Comparison of ENCODE assay signal across 8 cellular contexts in the genomic region with DNA sequence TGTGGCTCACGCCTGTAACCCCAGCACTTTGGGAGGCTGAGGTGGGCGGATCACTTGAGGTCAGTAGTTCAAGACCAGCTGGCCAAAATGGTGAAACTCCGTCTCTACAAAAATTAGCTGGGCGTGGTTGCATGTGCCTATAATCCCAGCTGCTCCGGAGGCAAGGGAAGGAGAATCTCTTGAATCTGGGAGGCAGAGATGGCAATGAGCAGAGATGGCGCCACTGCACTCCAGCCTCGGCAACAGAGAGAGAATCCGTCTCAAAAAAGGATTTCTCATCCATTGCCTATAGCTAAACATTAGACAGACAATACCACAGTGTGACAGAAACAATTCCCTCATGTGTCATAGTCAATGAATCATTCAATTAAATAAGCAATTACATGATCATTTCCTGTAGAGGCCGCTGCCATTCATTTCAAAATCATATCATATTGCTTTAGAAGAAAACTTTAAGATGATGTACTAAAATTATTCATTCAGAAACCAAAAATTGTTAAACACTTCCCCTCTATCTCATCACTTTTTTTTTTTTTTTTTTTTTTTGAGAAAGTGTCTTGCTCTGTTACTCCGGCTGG.
DNase-seq lines count a peak whose midpoint lies in the region; ATAC-seq, FAIRE-seq and TF ChIP-seq lines count a peak whose summit lies in the region.

No MANE protein-coding gene starts in this region.

- H3K23me2 ChIP-seq in H9 (ENCODE audit: insufficient read length, low read depth, low read length, poor library complexity, severe bottlenecking): no peaks in the 10 kb centered on the region

- no peak overlapping the region for H2BK12ac ChIP-seq in H9 (ENCODE audit: insufficient read length, low read depth, low read length)

- H3K27me3 ChIP-seq in BJ (ENCODE audit: control insufficient read depth, insufficient read depth, low read length): no peaks in the 10 kb centered on the region; the same call in 1 of the 2 replicates
- no peaks in the 10 kb centered on the region for H3K27me3 ChIP-seq in H9 (ENCODE audit: insufficient read depth, low read length)
- no peaks in the 10 kb centered on the region for H3K27me3 ChIP-seq in WERI-Rb-1 (ENCODE audit: insufficient read depth, low read depth, severe bottlenecking)
- H3K27me3 ChIP-seq in testis: no peaks in the 10 kb centered on the region

- no peak overlapping the region for H4K5ac ChIP-seq in H9 (ENCODE audit: insufficient read length, low read depth, low read length)

- no peak overlapping the region for H3K23ac ChIP-seq in H9 (ENCODE audit: insufficient read length, low read depth, low read length)

- no peak overlapping the region for H2BK120ac ChIP-seq in H9 (ENCODE audit: low read depth, low read length, poor library complexity, severe bottlenecking)

- H3K9me3 ChIP-seq in H9 (ENCODE audit: control insufficient read depth, low read depth, low read length): no peaks in the 10 kb centered on the region
- peaks cover 3% of the 10 kb centered on the region for H3K9me3 ChIP-seq in WERI-Rb-1 (ENCODE audit: severe bottlenecking)
- H3K9me3 ChIP-seq in testis: no peaks in the 10 kb centered on the region

- POLR2A ChIA-PET in BJ (lab: Charles Lee): no interaction called here

- H4K8ac ChIP-seq in H9 (replicated peaks; ENCODE audit: insufficient read length, low read depth, low read length): no peak overlapping the region

- no peak overlapping the region for H2BK15ac ChIP-seq in H9 (ENCODE audit: low read depth, low read length)

- no peaks in the 10 kb centered on the region for H3K79me2 ChIP-seq in H9 (ENCODE audit: insufficient read depth, low read length)

- H3K4me3 Mint-ChIP-seq in H9: no peak overlapping the region

- H3K27ac Mint-ChIP-seq in H9: no peak overlapping the region

- CTCF ChIA-PET in BJ (lab: Yijun Ruan, JAX): interaction anchor here (1.2 kb wide), 1 partner anchor 10 kb away, joined by 3 read pairs; no protein-coding TSS in a partner anchor

- no peak overlapping the region for H4K91ac ChIP-seq in H9 (ENCODE audit: insufficient read length, low read depth, low read length)

- DNase-seq in BJ (ENCODE audit: low read depth) (no peak), H9 (no peak), WERI-Rb-1 (peak; percentile 29), iris pigment epithelial cell (ENCODE audit: low read depth) (peak; percentile 69), caudate nucleus (lab: John Stamatoyannopoulos, UW) (no peak), testis (no peak), D721Med (ENCODE audit: insufficient read length, low spot score) (no peak)

- no peak for FAIRE-seq in D721Med (lab: Jason Lieb, UNC)

- no peak overlapping the region for H3K9ac ChIP-seq in H9 (ENCODE audit: extremely low read depth, insufficient read length, low read length)

- no peaks in the 10 kb centered on the region for H4K20me1 ChIP-seq in H9 (ENCODE audit: control insufficient read depth, insufficient read depth, insufficient read length)

- H2AK5ac ChIP-seq in H9 (ENCODE audit: insufficient read length, low read length): no peak overlapping the region

- H3K4ac ChIP-seq in H9 (ENCODE audit: low read depth, low read length): no peak overlapping the region

- H3K27ac ChIP-seq in H9 (ENCODE audit: insufficient read length, low read depth, low read length): no peak overlapping the region
- no peak overlapping the region for H3K27ac ChIP-seq in WERI-Rb-1
- H3K27ac ChIP-seq in caudate nucleus (ENCODE audit: low read depth, low read length): no peak overlapping the region
- no peak overlapping the region for H3K27ac ChIP-seq in testis

- H3K27me3 Mint-ChIP-seq in H9 (ENCODE audit: low read depth): no peaks in the 10 kb centered on the region

- no peak overlapping the region for H3K18ac ChIP-seq in H9 (ENCODE audit: insufficient read length, low read depth, low read length)

- no peak overlapping the region for H2BK5ac ChIP-seq in H9 (ENCODE audit: insufficient read length, low read length)

- H3K4me1 ChIP-seq in H9 (ENCODE audit: insufficient read depth, low read length) (no peaks in the 10 kb centered on the region; the same call in 1 of the 2 replicates), testis (no peaks in the 10 kb centered on the region)

- peaks cover 24 to 27% of the 10 kb centered on the region in 2 experiments for H3K4me1 Mint-ChIP-seq in H9

- H2BK20ac ChIP-seq in H9 (ENCODE audit: low read depth, low read length, poor library complexity, severe bottlenecking): no peak overlapping the region

- no peak overlapping the region for H2AFZ ChIP-seq in H9 (ENCODE audit: low read length)

- H3K36me3 Mint-ChIP-seq in H9 (ENCODE audit: insufficient read depth in 1 of 3, low read depth in 3 of 3): no peaks in the 10 kb centered on the region

- peaks cover 0 to 4% of the 10 kb centered on the region in 2 experiments; a peak in 1 of 5 replicates for H3K9me3 Mint-ChIP-seq in H9

- H3K36me3 ChIP-seq in BJ (ENCODE audit: control insufficient read depth, insufficient read depth, low read length) (no peaks in the 10 kb centered on the region), WERI-Rb-1 (no peaks in the 10 kb centered on the region), testis (ENCODE audit: low read depth, missing control alignments) (no peaks in the 10 kb centered on the region)

- intact Hi-C loops in testis (cut with DNase I; ENCODE audit: low total_unique reads): no loop called here

- ATAC-seq in GM18502 (IDR thresholded peaks at IDR 0.05; ENCODE audit: poor library complexity, unreplicated experiment): no peak

- H3K79me1 ChIP-seq in H9 (ENCODE audit: insufficient read depth, low read depth, low read length, poor library complexity, severe bottlenecking): no peaks in the 10 kb centered on the region

- H3K4me3 ChIP-seq in BJ (ENCODE audit: low read depth, low read length): no peak overlapping the region
- no peak overlapping the region for H3K4me3 ChIP-seq in WERI-Rb-1 (ENCODE audit: low read depth, low read length)
- no peak overlapping the region for H3K4me3 ChIP-seq in testis

- no CpG with 5 or more reads among the region's 10 CpGs for WGBS in H9 (ENCODE audit: extremely low coverage, insufficient read length, low lambda C conversion rate)
- 56 to 73% methylated on average over 10 of the region's 10 CpGs for WGBS in testis, 2 donors

- 0 out of 2 replicates have a peak, but pooled peaks have one; percentile 10 for TF ChIP-seq CTCF in BJ (IDR thresholded peaks at IDR 0.05; ENCODE audit: insufficient read depth, low read depth, low read length)
- TF ChIP-seq CTCF in H9 (conservative IDR thresholded peaks at IDR 0.05): peak; percentile 36; the same call in 2 of the 3 replicates
- 0 out of 2 replicates have a peak, but pooled peaks have one; percentile 28 for TF ChIP-seq CTCF in WERI-Rb-1 (IDR thresholded peaks at IDR 0.05; ENCODE audit: low read depth, low read length)
- TF ChIP-seq CTCF in testis (IDR thresholded peaks at IDR 0.05): no peak
- no peak for TF ChIP-seq CTCF in D721Med (IDR thresholded peaks at IDR 0.05; ENCODE audit: insufficient read depth, missing control alignments)

- H3K4me2 ChIP-seq in H9 (ENCODE audit: insufficient read depth, insufficient read length, low read length): no peak overlapping the region

- no peak overlapping the region for H3K14ac ChIP-seq in H9 (ENCODE audit: insufficient read depth, low read length)

- no peak for TF ChIP-seq POLR2A in testis (IDR thresholded peaks at IDR 0.05)

- no peak overlapping the region for H3T11ph ChIP-seq in H9 (ENCODE audit: low read length)

- H3K56ac ChIP-seq in H9 (ENCODE audit: insufficient read length, low read depth, low read length): no peak overlapping the region

Comparison
In these comparisons a context has a peak if more than half of its experiments do, and no peak if none do; other contexts are left out.
1. DNase-seq: peak in WERI-Rb-1 (single experiment) and iris pigment epithelial cell (single experiment); none in BJ (single experiment), H9 (single experiment), caudate nucleus (0 of 61), testis (single experiment) and D721Med (single experiment).
2. CTCF ChIP-seq: peak in BJ (single experiment), H9 (single experiment) and WERI-Rb-1 (single experiment); none in testis (0 of 3) and D721Med (single experiment).